18 cellular contexts compared by ENCODE assay signal in genomic region chrX:129433461-129433860, GRCh38.
A peak's percentile ranks its signal among the peaks of the same experiment; 100 is the strongest.
DNase-seq lines count a peak whose midpoint lies in the region; ATAC-seq and TF ChIP-seq lines count a peak whose summit lies in the region.
"Had no signal": no experiment of that assay in that cellular context is flagged by ENCODE, and none has a peak within 500 bp of the region (broad histone marks: within the 10 kb centered on the region; RNA-seq: fewer than 3 reads in every experiment).

No MANE protein-coding gene starts in this region.

- no peak overlapping the region for H2BK5ac ChIP-seq in neuronal stem cell (ENCODE audit: low read length)

- H3K9me3 ChIP-seq in right lobe of liver (no peaks in the 10 kb centered on the region), right cardiac atrium (ENCODE audit: control insufficient read depth, low read length) (no peaks in the 10 kb centered on the region), neuronal stem cell (replicated peaks in 1 of 2; ENCODE audit: control insufficient read depth in 2 of 2, insufficient read depth in 1 of 2, low read depth in 1 of 2, low read length in 2 of 2) (no peaks in the 10 kb centered on the region)
- H3K9me3 ChIP-seq: BLaER1 had no signal

- H3K23ac ChIP-seq in neuronal stem cell (ENCODE audit: low read depth, low read length, poor library complexity): no peak overlapping the region

- TF ChIP-seq CTCF in VCaP (conservative IDR thresholded peaks at IDR 0.05) (no peak), right lobe of liver (IDR thresholded peaks at IDR 0.05) (no peak)

- H2AK5ac ChIP-seq in neuronal stem cell (ENCODE audit: low read depth, low read length): no peak overlapping the region

- DNase-seq in DMS53 (lab: John Stamatoyannopoulos, UW): peak; percentile 6
- no peak for DNase-seq in DMS53 treated with DMSO at 0.1 percent for 48 hours (lab: John Stamatoyannopoulos, UW; ENCODE audit: unreplicated experiment)
- DNase-seq in right lobe of liver: no peak
- no peak for DNase-seq in right cardiac atrium
- no peak for DNase-seq in neuronal stem cell (ENCODE audit: low spot score)
- no peak for DNase-seq in HCEC 1CT
- DNase-seq: 8988T; CD8-positive, alpha-beta memory T cell; COR-L47; DMS 273 treated with DMSO at 0.1 percent for 48 hours; DMS79; GDM1; HFFc6; KBM-7 had no signal

- TF ChIP-seq POLR2A in right lobe of liver (IDR thresholded peaks at IDR 0.05): no peak

- H4K91ac ChIP-seq in neuronal stem cell (ENCODE audit: low read depth, low read length, poor library complexity): no peak overlapping the region

- no peak overlapping the region for H2BK120ac ChIP-seq in neuronal stem cell (ENCODE audit: low read depth, low read length)

- no peaks in the 10 kb centered on the region for H3K79me1 ChIP-seq in neuronal stem cell (ENCODE audit: low read depth, low read length)

- no peak overlapping the region for H3K4ac ChIP-seq in neuronal stem cell (ENCODE audit: low read length)

- no peak overlapping the region for H3K14ac ChIP-seq in neuronal stem cell (ENCODE audit: low read length)

- H3K18ac ChIP-seq in neuronal stem cell (ENCODE audit: low read length): no peak overlapping the region

- no peak overlapping the region for H4K8ac ChIP-seq in neuronal stem cell (ENCODE audit: low read depth, low read length)

- H2BK15ac ChIP-seq in neuronal stem cell (ENCODE audit: low read length): no peak overlapping the region

- no peak overlapping the region for H2AFZ ChIP-seq in neuronal stem cell (ENCODE audit: low read length)
- H2AFZ ChIP-seq: GM23338 had no signal

- H3K27ac ChIP-seq in VCaP (peak overlapping the region; percentile 62), right lobe of liver (no peak overlapping the region), right cardiac atrium (ENCODE audit: low read length) (no peak overlapping the region), neuronal stem cell (replicated peaks; ENCODE audit: low read length) (no peak overlapping the region)
- H3K27ac ChIP-seq: BLaER1 had no signal

- no peak overlapping the region for H3K9ac ChIP-seq in neuronal stem cell (ENCODE audit: low read depth, low read length, poor library complexity)
- H3K9ac ChIP-seq: BLaER1 had no signal

- no peak overlapping the region for H3K4me2 ChIP-seq in neuronal stem cell (ENCODE audit: insufficient read depth, low read length, poor library complexity, severe bottlenecking)
- H3K4me2 ChIP-seq: BLaER1, GM23338 had no signal

- H3K27me3 ChIP-seq in right lobe of liver (no peaks in the 10 kb centered on the region), right cardiac atrium (ENCODE audit: control insufficient read depth, insufficient read depth) (no peaks in the 10 kb centered on the region), neuronal stem cell (ENCODE audit: control insufficient read depth in 3 of 3, insufficient read depth in 3 of 3, low read depth in 1 of 3, low read length in 3 of 3) (no peaks in the 10 kb centered on the region)

- intact Hi-C loops in right lobe of liver (cut with DNase I): no loop called here
- intact Hi-C loops in right cardiac atrium (cut with DNase I): no loop called here

- ATAC-seq in right lobe of liver: peak in 3 of 4 donors; percentile 33 to 57 (median 47)
- ATAC-seq in right cardiac atrium: no peak
- ATAC-seq: GM23338, HCT116 had no signal

- H3K4me3 ChIP-seq in right lobe of liver: no peak overlapping the region
- no peak overlapping the region for H3K4me3 ChIP-seq in right cardiac atrium (ENCODE audit: low read length)
- H3K4me3 ChIP-seq in neuronal stem cell (ENCODE audit: low read length in 2 of 2): no peak overlapping the region
- H3K4me3 ChIP-seq: BLaER1, GM23338 had no signal

- H2BK12ac ChIP-seq in neuronal stem cell (ENCODE audit: low read length): no peak overlapping the region

- no peaks in the 10 kb centered on the region for H3K36me3 ChIP-seq in right lobe of liver
- peaks cover 0 to 30% of the 10 kb centered on the region in 2 donors for H3K36me3 ChIP-seq in neuronal stem cell (replicated peaks in 1 of 2; ENCODE audit: control insufficient read depth in 2 of 2, insufficient read depth in 2 of 2, low read length in 2 of 2)
- H3K36me3 ChIP-seq: BLaER1 had no signal

- H3K4me1 ChIP-seq in right lobe of liver (no peaks in the 10 kb centered on the region), right cardiac atrium (ENCODE audit: control insufficient read depth, insufficient read depth, low read length) (no peaks in the 10 kb centered on the region), neuronal stem cell (ENCODE audit: control insufficient read depth in 2 of 2, insufficient read depth in 1 of 2, low read depth in 1 of 2, low read length in 2 of 2) (no peaks in the 10 kb centered on the region)
- H3K4me1 ChIP-seq: BLaER1 had no signal

- 63% methylated on average over 2 of the region's 2 CpGs for WGBS in right lobe of liver (ENCODE audit: insufficient coverage, low coverage, low lambda C conversion rate, missing lambda C conversion rate)
- 86% methylated on average over 2 of the region's 2 CpGs for WGBS in right cardiac atrium
- no CpG with 5 or more reads among the region's 2 CpGs for WGBS in neuronal stem cell (ENCODE audit: extremely low coverage in 2 of 2, insufficient read length in 2 of 2, insufficient replicate concordance in 1 of 2), 2 donors

Comparison
In these comparisons a context has a peak if more than half of its experiments do, and no peak if none do; other contexts are left out.
1. ATAC-seq: peak in right lobe of liver (3 of 4); none in right cardiac atrium (0 of 2).